Comparison of ENCODE assay signal across 27 cellular contexts in the genomic region with DNA sequence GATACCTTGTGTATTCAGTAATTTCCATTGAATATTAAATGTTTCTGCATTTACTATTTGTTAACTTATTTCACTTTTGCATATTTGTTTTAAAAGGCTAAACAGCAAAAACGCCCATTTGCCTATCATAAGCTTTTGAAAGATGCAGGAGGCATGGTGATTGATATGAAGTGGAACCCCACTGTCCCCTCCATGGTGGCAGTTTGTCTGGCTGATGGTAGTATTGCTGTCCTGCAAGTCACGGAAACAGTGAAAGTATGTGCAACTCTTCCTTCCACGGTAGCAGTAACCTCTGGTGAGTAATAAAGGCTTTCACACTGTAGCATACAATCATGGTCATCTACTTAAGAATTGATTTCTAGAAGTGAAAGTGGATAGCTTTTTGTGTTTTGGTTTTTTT.
"Had no signal": no experiment of that assay in that cellular context is flagged by ENCODE, and none has a peak within 500 bp of the region (broad histone marks: within the 10 kb centered on the region; RNA-seq: fewer than 3 reads in every experiment).

No MANE protein-coding gene starts in this region.

- H3K27ac ChIP-seq: brain microvascular endothelial cell, coronary artery, dorsolateral prefrontal cortex had no signal

- H3K27ac Mint-ChIP-seq: activated CD4-positive, alpha-beta T cell treated with anti-CD3 and anti-CD28 coated beads, Interleukin-2, amount 10 ng/mL, durations not matched to agents 7 days and 5 days; activated CD8-positive, alpha-beta memory T cell treated with anti-CD3 and anti-CD28 coated beads, Interleukin-2, amount 10 ng/mL, durations not matched to agents 7 days and 5 days; activated naive CD8-positive, alpha-beta T cell; activated T-helper 17 cell treated with anti-CD3 and anti-CD28 coated beads, Interleukin-2, amount 50 U/mL, for 72 hours; dendritic cell treated with granulocyte-macrophage colony-stimulating factor and Interleukin-4, amounts not matched to agents 40 ng/mL and 50 ng/mL, for 4 days; endodermal cell had no signal

- H3K4me3 Mint-ChIP-seq: activated CD4-positive, alpha-beta T cell treated with anti-CD3 and anti-CD28 coated beads, Interleukin-2, amount 10 ng/mL, durations not matched to agents 7 days and 5 days; activated CD8-positive, alpha-beta memory T cell treated with anti-CD3 and anti-CD28 coated beads, Interleukin-2, amount 10 ng/mL, durations not matched to agents 7 days and 5 days; activated naive CD8-positive, alpha-beta T cell; activated T-helper 17 cell treated with anti-CD3 and anti-CD28 coated beads, Interleukin-2, amount 50 U/mL, for 72 hours; central memory CD8-positive, alpha-beta T cell; dendritic cell treated with granulocyte-macrophage colony-stimulating factor and Interleukin-4, amounts not matched to agents 40 ng/mL and 50 ng/mL, for 4 days; endodermal cell had no signal

- H3K27me3 ChIP-seq: brain microvascular endothelial cell, dorsolateral prefrontal cortex had no signal

- H3K9me3 Mint-ChIP-seq: activated CD4-positive, alpha-beta T cell treated with anti-CD3 and anti-CD28 coated beads, Interleukin-2, amount 10 ng/mL, durations not matched to agents 7 days and 5 days; activated T-helper 17 cell treated with anti-CD3 and anti-CD28 coated beads, Interleukin-2, amount 50 U/mL, for 72 hours; central memory CD8-positive, alpha-beta T cell; dendritic cell treated with granulocyte-macrophage colony-stimulating factor and Interleukin-4, amounts not matched to agents 40 ng/mL and 50 ng/mL, for 4 days; endodermal cell had no signal

- DNase-seq: activated CD4-positive, alpha-beta T cell treated with anti-CD3 and anti-CD28 coated beads, Interleukin-2, amount 10 ng/mL, durations not matched to agents 7 days and 5 days; activated CD4-positive, alpha-beta T cell treated with anti-CD3 and anti-CD28 coated beads, Interleukin-2, amount 50 U/mL, for 4 hours; activated CD4-positive, CD25-positive, alpha-beta regulatory T cell; activated CD4-positive, CD25-positive, alpha-beta regulatory T cell treated with anti-CD3 and anti-CD28 coated beads, Interleukin-2, amount 50 U/mL, for 72 hours; activated CD8-positive, alpha-beta memory T cell treated with anti-CD3 and anti-CD28 coated beads, Interleukin-2, amount 10 ng/mL, durations not matched to agents 7 days and 5 days; activated CD8-positive, alpha-beta memory T cell treated with anti-CD3 and anti-CD28 coated beads, Interleukin-2, amount 50 U/mL, for 4 hours; activated effector memory CD4-positive, alpha-beta T cell treated with Interleukin-2 at 50 U/mL for 16 hours; activated gamma-delta T cell treated with Interleukin-2 at 50 U/mL for 16 hours; activated naive CD4-positive, alpha-beta T cell treated with anti-CD3 and anti-CD28 coated beads, Interleukin-2, amount 50 U/mL, for 16 hours; activated naive CD4-positive, alpha-beta T cell treated with Interleukin-2 at 50 U/mL for 16 hours; activated T-cell treated with anti-CD3 and anti-CD28 coated beads for 4 hours; amniotic stem cell; anterior cingulate cortex; brain microvascular endothelial cell; dorsolateral prefrontal cortex; effector memory CD4-positive, alpha-beta T cell; endodermal cell; foreskin fibroblast; head of caudate nucleus; hippocampal formation; T-helper 2 cell had no signal

- ATAC-seq: activated CD8-positive, alpha-beta memory T cell treated with anti-CD3 and anti-CD28 coated beads, Interleukin-2, amount 10 ng/mL, durations not matched to agents 7 days and 5 days; activated T-helper 17 cell treated with anti-CD3 and anti-CD28 coated beads, Interleukin-2, amount 50 U/mL, for 72 hours; esophagus mucosa had no signal

- H3K4me3 ChIP-seq: coronary artery, dorsolateral prefrontal cortex had no signal

- H3K27me3 Mint-ChIP-seq: activated CD4-positive, alpha-beta T cell treated with anti-CD3 and anti-CD28 coated beads, Interleukin-2, amount 10 ng/mL, durations not matched to agents 7 days and 5 days; activated CD8-positive, alpha-beta memory T cell treated with anti-CD3 and anti-CD28 coated beads, Interleukin-2, amount 10 ng/mL, durations not matched to agents 7 days and 5 days; activated naive CD8-positive, alpha-beta T cell; activated T-helper 17 cell treated with anti-CD3 and anti-CD28 coated beads, Interleukin-2, amount 50 U/mL, for 72 hours; central memory CD8-positive, alpha-beta T cell; dendritic cell treated with granulocyte-macrophage colony-stimulating factor and Interleukin-4, amounts not matched to agents 40 ng/mL and 50 ng/mL, for 4 days had no signal
